Comparison of ENCODE assay signal across 1 cellular context in genomic region chr9:128124451-128124850, GRCh38.
TF ChIP-seq lines count a peak whose summit lies in the region.

No MANE protein-coding gene starts in this region.

TF ChIP-seq in GM12878, 131 proteins besides CTCF, POLR2A, EP300 and RAD21:
- TF ChIP-seq CHD2 (IDR thresholded peaks at IDR 0.05; ENCODE audit: borderline replicate concordance, low read depth, low read length) (no peak), YY1 (IDR thresholded peaks at IDR 0.05; ENCODE audit: low read depth, low read length) (no peak), SIX5 (IDR thresholded peaks at IDR 0.05; ENCODE audit: low read depth, low read length, severe bottlenecking) (no peak), ZNF207 (IDR thresholded peaks at IDR 0.05; ENCODE audit: borderline replicate concordance) (no peak), MEF2B (IDR thresholded peaks at IDR 0.05; ENCODE audit: partially characterized antibody, poor library complexity, severe bottlenecking) (no peak), NR2C2 (IDR thresholded peaks at IDR 0.05; ENCODE audit: borderline replicate concordance, control insufficient read depth, insufficient read length, low read depth) (no peak), PBX3 (IDR thresholded peaks at IDR 0.05; ENCODE audit: insufficient replicate concordance, low read depth, low read length) (no peak), ZBTB4 (CRISPR knock-in tag; IDR thresholded peaks at IDR 0.05) (no peak), YBX1 (IDR thresholded peaks at IDR 0.05) (no peak), ETV6 (conservative IDR thresholded peaks at IDR 0.05 in 1 of 2, IDR thresholded peaks at IDR 0.05 in 1 of 2; ENCODE audit: borderline replicate concordance in 1 of 2, low read depth in 1 of 2) (no peak), ESRRA (IDR thresholded peaks at IDR 0.05; ENCODE audit: low read length) (no peak), TAF1 (IDR thresholded peaks at IDR 0.05; ENCODE audit: borderline replicate concordance, low read depth, low read length) (no peak), BRCA1 (IDR thresholded peaks at IDR 0.05; ENCODE audit: low read depth, low read length) (no peak), PAX5 (IDR thresholded peaks at IDR 0.05; ENCODE audit: borderline replicate concordance, low read depth, low read length) (no peak), HDAC2 (IDR thresholded peaks at IDR 0.05) (no peak)
- TF ChIP-seq, protein P1, sequence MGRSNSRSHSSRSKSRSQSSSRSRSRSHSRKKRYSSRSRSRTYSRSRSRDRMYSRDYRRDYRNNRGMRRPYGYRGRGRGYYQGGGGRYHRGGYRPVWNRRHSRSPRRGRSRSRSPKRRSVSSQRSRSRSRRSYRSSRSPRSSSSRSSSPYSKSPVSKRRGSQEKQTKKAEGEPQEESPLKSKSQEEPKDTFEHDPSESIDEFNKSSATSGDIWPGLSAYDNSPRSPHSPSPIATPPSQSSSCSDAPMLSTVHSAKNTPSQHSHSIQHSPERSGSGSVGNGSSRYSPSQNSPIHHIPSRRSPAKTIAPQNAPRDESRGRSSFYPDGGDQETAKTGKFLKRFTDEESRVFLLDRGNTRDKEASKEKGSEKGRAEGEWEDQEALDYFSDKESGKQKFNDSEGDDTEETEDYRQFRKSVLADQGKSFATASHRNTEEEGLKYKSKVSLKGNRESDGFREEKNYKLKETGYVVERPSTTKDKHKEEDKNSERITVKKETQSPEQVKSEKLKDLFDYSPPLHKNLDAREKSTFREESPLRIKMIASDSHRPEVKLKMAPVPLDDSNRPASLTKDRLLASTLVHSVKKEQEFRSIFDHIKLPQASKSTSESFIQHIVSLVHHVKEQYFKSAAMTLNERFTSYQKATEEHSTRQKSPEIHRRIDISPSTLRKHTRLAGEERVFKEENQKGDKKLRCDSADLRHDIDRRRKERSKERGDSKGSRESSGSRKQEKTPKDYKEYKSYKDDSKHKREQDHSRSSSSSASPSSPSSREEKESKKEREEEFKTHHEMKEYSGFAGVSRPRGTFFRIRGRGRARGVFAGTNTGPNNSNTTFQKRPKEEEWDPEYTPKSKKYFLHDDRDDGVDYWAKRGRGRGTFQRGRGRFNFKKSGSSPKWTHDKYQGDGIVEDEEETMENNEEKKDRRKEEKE (IDR thresholded peaks at IDR 0.05) = no peak
TF ChIP-seq in GM12878: peak in this region for 0.
